Comparison of ENCODE assay signal across 1 cellular context in genomic region chr6:107330190-107330589, GRCh38.
TF ChIP-seq lines count a peak whose summit lies in the region.

No MANE protein-coding gene starts in this region.

TF ChIP-seq in GM12878, 131 proteins besides CTCF, POLR2A, EP300 and RAD21 (continued from another document):
- TF ChIP-seq RELB (IDR thresholded peaks at IDR 0.05; ENCODE audit: low read depth) (0 out of 2 replicates have a peak, but pooled peaks have one; percentile 22), RAD51 (IDR thresholded peaks at IDR 0.05) (peak; percentile 91), ZNF622 (IDR thresholded peaks at IDR 0.05) (no peak), ZZZ3 (IDR thresholded peaks at IDR 0.05; ENCODE audit: control insufficient read depth, insufficient read length, low read depth) (no peak)
TF ChIP-seq in GM12878: peak in this region for 10.
